8 cellular contexts compared by ENCODE assay signal in the genomic region with DNA sequence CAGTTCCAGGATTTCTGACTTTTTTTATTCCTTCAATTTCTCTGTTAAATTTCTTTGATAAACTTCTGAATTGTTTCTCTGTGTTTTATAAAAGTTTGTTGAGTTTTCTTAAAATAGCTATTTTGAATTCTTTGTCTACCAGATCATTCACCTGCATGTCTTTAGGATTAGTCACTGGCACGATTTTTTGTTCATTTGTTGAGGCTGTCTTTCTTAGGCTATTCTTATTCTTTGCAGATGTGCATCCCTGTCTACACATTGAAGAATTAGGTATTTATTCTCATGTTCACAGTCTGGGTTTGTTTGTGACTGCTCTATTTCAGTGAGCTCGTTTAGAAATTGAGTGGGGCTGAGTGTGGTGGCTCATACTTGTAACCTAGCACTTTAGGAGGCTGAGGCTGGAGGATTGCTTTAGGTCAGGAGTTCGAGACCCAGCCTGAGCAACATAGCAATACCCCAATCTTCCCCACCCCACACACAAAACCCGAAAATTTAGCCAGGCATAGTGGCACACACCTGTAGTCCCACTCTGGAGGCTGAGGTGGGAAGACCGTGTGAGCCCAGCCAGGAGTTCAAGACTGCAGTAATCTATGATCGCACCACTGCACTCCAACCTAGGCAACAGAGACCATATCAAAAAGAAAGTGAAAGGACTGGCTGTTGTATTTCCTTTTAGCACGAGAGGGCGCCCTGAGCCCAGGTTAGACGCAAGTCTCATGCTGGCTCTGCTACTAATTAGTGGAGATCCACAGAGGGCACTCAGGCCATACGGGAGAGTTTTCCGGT. TPM values are rescaled to one million over a fixed set of nuclear protein-coding genes. Genes with fewer than 3 reads are reported as not detected.
A peak's percentile ranks its signal among the peaks of the same experiment; 100 is the strongest.
DNase-seq lines count a peak whose midpoint lies in the region; ATAC-seq and TF ChIP-seq lines count a peak whose summit lies in the region.

No MANE protein-coding gene starts in this region.

- H3K9me3 Mint-ChIP-seq in naive thymus-derived CD8-positive, alpha-beta T cell, result peaks cover 0 to 15% (median 6%) of the 10 kb centered on the region in 9 donors
- peaks cover 0 to 12% of the 10 kb centered on the region in 2 donors for H3K9me3 Mint-ChIP-seq in stimulated activated naive B cell treated with anti-CD40 and anti-IgM and Interleukin-4, amounts not matched to agents 10 μg/mL and 1 μg/mL and 100 μg/mL, for 72 hours

- peak; percentile 20 for DNase-seq in CMK (ENCODE audit: low read depth)
- peak; percentile 58 for DNase-seq in NOMO-1 treated with DMSO at 0.1 percent for 48 hours (lab: John Stamatoyannopoulos, UW; ENCODE audit: unreplicated experiment)
- peak; percentile 41 for DNase-seq in activated CD8-positive, alpha-beta memory T cell treated with anti-CD3 and anti-CD28 coated beads, Interleukin-2, amount 50 U/mL, for 24 hours (ENCODE audit: extremely low read depth)
- peak; percentile 81 to 87 for DNase-seq in erythroblast (lab: John Stamatoyannopoulos, UW)
- peak; percentile 44 to 87 (median 74) for DNase-seq in naive thymus-derived CD8-positive, alpha-beta T cell
- peak; percentile 67 for DNase-seq in stimulated activated naive B cell treated with anti-CD40 and anti-IgM and Interleukin-4, amounts not matched to agents 10 μg/mL and 1 μg/mL and 100 μg/mL, for 72 hours

- H3K4me3 Mint-ChIP-seq in naive thymus-derived CD8-positive, alpha-beta T cell, result peak overlapping the region; percentile 72 to 89 (median 86)
- peak overlapping the region; percentile 86 to 87 for H3K4me3 Mint-ChIP-seq in stimulated activated naive B cell treated with anti-CD40 and anti-IgM and Interleukin-4, amounts not matched to agents 10 μg/mL and 1 μg/mL and 100 μg/mL, for 72 hours

- ATAC-seq in GM19397 (IDR thresholded peaks at IDR 0.05; ENCODE audit: unreplicated experiment) (peak; percentile 94), HG03571 (IDR thresholded peaks at IDR 0.05; ENCODE audit: unreplicated experiment) (peak; percentile 96)
- ATAC-seq in naive thymus-derived CD8-positive, alpha-beta T cell, result peak; percentile 97 to 99
- ATAC-seq in stimulated activated naive B cell treated with anti-CD40 and anti-IgM and Interleukin-4, amounts not matched to agents 10 μg/mL and 1 μg/mL and 100 μg/mL, for 72 hours (replicated peaks), result peak; percentile 97

- H3K27ac Mint-ChIP-seq in naive thymus-derived CD8-positive, alpha-beta T cell, result peak overlapping the region; percentile 34 to 96 (median 90)
- peak overlapping the region; percentile 60 for H3K27ac Mint-ChIP-seq in stimulated activated naive B cell treated with anti-CD40 and anti-IgM and Interleukin-4, amounts not matched to agents 10 μg/mL and 1 μg/mL and 100 μg/mL, for 72 hours

- peaks cover 0 to 7% (median 0%) of the 10 kb centered on the region in 3 donors for H3K36me3 Mint-ChIP-seq in naive thymus-derived CD8-positive, alpha-beta T cell
- peaks cover 0 to 3% of the 10 kb centered on the region in 2 donors for H3K36me3 Mint-ChIP-seq in stimulated activated naive B cell treated with anti-CD40 and anti-IgM and Interleukin-4, amounts not matched to agents 10 μg/mL and 1 μg/mL and 100 μg/mL, for 72 hours

- no peaks in the 10 kb centered on the region for H3K27me3 Mint-ChIP-seq in naive thymus-derived CD8-positive, alpha-beta T cell
- peaks cover 0 to 7% of the 10 kb centered on the region in 2 donors for H3K27me3 Mint-ChIP-seq in stimulated activated naive B cell treated with anti-CD40 and anti-IgM and Interleukin-4, amounts not matched to agents 10 μg/mL and 1 μg/mL and 100 μg/mL, for 72 hours

- TF ChIP-seq POLR2A in erythroblast (IDR thresholded peaks at IDR 0.05; ENCODE audit: low read length), result no peak

- POLR2A ChIA-PET in naive thymus-derived CD8-positive, alpha-beta T cell (lab: Charles Lee), result interaction anchor here (0.8 kb wide), 1 partner anchor 71 kb away, joined by 3 read pairs; no protein-coding TSS in a partner anchor

- peaks cover 0 to 10% (median 6%) of the 10 kb centered on the region in 4 donors for H3K4me1 Mint-ChIP-seq in naive thymus-derived CD8-positive, alpha-beta T cell
- peaks cover 2 to 7% of the 10 kb centered on the region in 2 donors for H3K4me1 Mint-ChIP-seq in stimulated activated naive B cell treated with anti-CD40 and anti-IgM and Interleukin-4, amounts not matched to agents 10 μg/mL and 1 μg/mL and 100 μg/mL, for 72 hours

RNA-seq across cellular contexts. Expression of a gene that starts 42.0 kb away (rescaled TPM):
- total RNA-seq in naive thymus-derived CD8-positive, alpha-beta T cell, result 1 to 10 TPM; 1.1 to 1.6 TPM
- polyA plus RNA-seq in naive thymus-derived CD8-positive, alpha-beta T cell, result 1 to 10 TPM; 2.4 to 5.5 (median 2.7) TPM

RNA-seq across cellular contexts. Expression of a gene that starts 46.1 kb away (rescaled TPM):
- 10 to 100 TPM; 48.2 to 59.9 TPM for total RNA-seq in naive thymus-derived CD8-positive, alpha-beta T cell
- polyA plus RNA-seq in naive thymus-derived CD8-positive, alpha-beta T cell, result 100 to 1,000 TPM; 161 to 203 (median 178) TPM

Comparison
In these comparisons a context has a peak if more than half of its experiments do, and no peak if none do; other contexts are left out.
1. Peak in every context shown above with its lines: DNase-seq and ATAC-seq.
2. DNase-seq: peak in every context shown above with its lines; median percentile 84 in erythroblast; 74 in naive thymus-derived CD8-positive, alpha-beta T cell; 67 in stimulated activated naive B cell treated with anti-CD40 and anti-IgM and Interleukin-4, amounts not matched to agents 10 μg/mL and 1 μg/mL and 100 μg/mL, for 72 hours; 58 in NOMO-1 treated with DMSO at 0.1 percent for 48 hours; 41 in activated CD8-positive, alpha-beta memory T cell treated with anti-CD3 and anti-CD28 coated beads, Interleukin-2, amount 50 U/mL, for 24 hours; 20 in CMK.